ENCODE assay signal across 8 cellular contexts in genomic region chr17:77111355-77111855, GRCh38. TPM values are rescaled to one million over a fixed set of nuclear protein-coding genes. Genes with fewer than 3 reads are reported as not detected.
DNase-seq lines count a peak whose midpoint lies in the region; ATAC-seq and TF ChIP-seq lines count a peak whose summit lies in the region.
"Not testable (repeated sequence)": the region's sequence is repeated elsewhere in the genome, so short reads cannot be mapped to it uniquely, and the experiment has no call there.

No MANE protein-coding gene starts in this region.

- peaks cover 39% of the 10 kb centered on the region for H3K4me1 Mint-ChIP-seq in WTC11
- H3K4me1 Mint-ChIP-seq in natural killer cell treated with Interleukin-12 subunit alpha and Interleukin-12 subunit beta and Interleukin-15 and Interleukin-18, amount 100 ng/mL, for 72 hours (ENCODE audit: low read depth in 2 of 2): peaks cover 17 to 23% of the 10 kb centered on the region in 2 donors

- not testable (repeated sequence) for ATAC-seq in WTC11; heart right ventricle; right lobe of liver; natural killer cell treated with Interleukin-12 subunit alpha and Interleukin-12 subunit beta and Interleukin-15 and Interleukin-18, amount 100 ng/mL, for 72 hours; psoas muscle

- not testable (repeated sequence) for H3K4me3 Mint-ChIP-seq in WTC11; natural killer cell treated with Interleukin-12 subunit alpha and Interleukin-12 subunit beta and Interleukin-15 and Interleukin-18, amount 100 ng/mL, for 72 hours

- not testable (repeated sequence) for H3K9me3 Mint-ChIP-seq in WTC11; natural killer cell treated with Interleukin-12 subunit alpha and Interleukin-12 subunit beta and Interleukin-15 and Interleukin-18, amount 100 ng/mL, for 72 hours

- POLR2A ChIA-PET in WTC11 (lab: Charles Lee): not testable (repeated sequence)

- peak overlapping the region in 1 of 11 experiments; percentile 27; a peak in 2 of 22 replicates for H3K9ac ChIP-seq in BLaER1 treated with 17β-estradiol and CSF1 and Interleukin-3, amounts not matched to agents 10 nM and 100 nM
- not testable (repeated sequence) for H3K9ac ChIP-seq in colonic mucosa (ENCODE audit: low read depth in 2 of 2, low read length in 2 of 2)

- intact Hi-C loops in colonic mucosa (cut with DNase I); right lobe of liver (cut with DNase I); psoas muscle (cut with DNase I): not testable (repeated sequence)
- intact Hi-C loops in heart right ventricle (cut with DNase I): loop anchor here in 1 of 10 donors (2.0 kb wide), 1 partner anchor 13 kb away; no protein-coding TSS in a partner anchor

- not testable (repeated sequence) for TF ChIP-seq POLR2A in right lobe of liver (IDR thresholded peaks at IDR 0.05); suprapubic skin (IDR thresholded peaks at IDR 0.05)

- TF ChIP-seq EP300 in suprapubic skin (IDR thresholded peaks at IDR 0.05): not testable (repeated sequence)

- H4K20me1 ChIP-seq in BLaER1 treated with 17β-estradiol and CSF1 and Interleukin-3, amounts not matched to agents 10 nM and 100 nM: not testable (repeated sequence)

- H3K27me3 Mint-ChIP-seq in WTC11 (ENCODE audit: low read depth); natural killer cell treated with Interleukin-12 subunit alpha and Interleukin-12 subunit beta and Interleukin-15 and Interleukin-18, amount 100 ng/mL, for 72 hours: not testable (repeated sequence)

- TF ChIP-seq CTCF in WTC11 (IDR thresholded peaks at IDR 0.05); colonic mucosa (IDR thresholded peaks at IDR 0.05); heart right ventricle (IDR thresholded peaks at IDR 0.05); right lobe of liver (IDR thresholded peaks at IDR 0.05); psoas muscle (IDR thresholded peaks at IDR 0.05); suprapubic skin (IDR thresholded peaks at IDR 0.05): not testable (repeated sequence)

- DNase-seq in WTC11 (ENCODE audit: low spot score); colonic mucosa; heart right ventricle; right lobe of liver; natural killer cell treated with Interleukin-12 subunit alpha and Interleukin-12 subunit beta and Interleukin-15 and Interleukin-18, amount 100 ng/mL, for 72 hours (ENCODE audit: low spot score); psoas muscle; suprapubic skin (ENCODE audit: low spot score in 2 of 2): not testable (repeated sequence)

- peak overlapping the region; percentile 51 for H3K27ac Mint-ChIP-seq in WTC11
- peak overlapping the region; percentile 7 to 45 for H3K27ac Mint-ChIP-seq in natural killer cell treated with Interleukin-12 subunit alpha and Interleukin-12 subunit beta and Interleukin-15 and Interleukin-18, amount 100 ng/mL, for 72 hours

- not testable (repeated sequence) for H3K36me3 Mint-ChIP-seq in WTC11; natural killer cell treated with Interleukin-12 subunit alpha and Interleukin-12 subunit beta and Interleukin-15 and Interleukin-18, amount 100 ng/mL, for 72 hours

- peak overlapping the region; percentile 67 to 90 (median 84) for H3K4me2 ChIP-seq in BLaER1 treated with 17β-estradiol and CSF1 and Interleukin-3, amounts not matched to agents 10 nM and 100 nM

- not testable (repeated sequence) for H3K36me3 ChIP-seq in BLaER1 treated with 17β-estradiol and CSF1 and Interleukin-3, amounts not matched to agents 10 nM and 100 nM; colonic mucosa; heart right ventricle; right lobe of liver; psoas muscle (ENCODE audit: insufficient read depth in 1 of 2, low read depth in 1 of 2); suprapubic skin

- H3K4me3 ChIP-seq in BLaER1 treated with 17β-estradiol and CSF1 and Interleukin-3, amounts not matched to agents 10 nM and 100 nM; colonic mucosa; heart right ventricle; right lobe of liver; psoas muscle; suprapubic skin: not testable (repeated sequence)

- peak overlapping the region in 4 of 11 experiments; percentile 33 to 62 (median 48); a peak in 7 of 22 replicates for H3K27ac ChIP-seq in BLaER1 treated with 17β-estradiol and CSF1 and Interleukin-3, amounts not matched to agents 10 nM and 100 nM
- H3K27ac ChIP-seq in colonic mucosa: peak overlapping the region; percentile 53
- H3K27ac ChIP-seq in heart right ventricle: peak overlapping the region; percentile 66 to 91 (median 87)
- H3K27ac ChIP-seq in right lobe of liver: peak overlapping the region in 2 of 3 donors; percentile 2 to 52
- H3K27ac ChIP-seq in psoas muscle: peak overlapping the region; percentile 81
- H3K27ac ChIP-seq in suprapubic skin: peak overlapping the region; percentile 51

- CTCF ChIA-PET in WTC11 (lab: Charles Lee): interaction anchor here (0.7 kb wide), 1 partner anchor 23 kb away, joined by 4 read pairs; no protein-coding TSS in a partner anchor

- H3K9me3 ChIP-seq in BLaER1 treated with 17β-estradiol and CSF1 and Interleukin-3, amounts not matched to agents 10 nM and 100 nM (replicated peaks in 1 of 11); colonic mucosa; heart right ventricle; right lobe of liver; psoas muscle; suprapubic skin: not testable (repeated sequence)

- not testable (repeated sequence) for H3K27me3 ChIP-seq in BLaER1 treated with 17β-estradiol and CSF1 and Interleukin-3, amounts not matched to agents 10 nM and 100 nM; colonic mucosa; heart right ventricle; right lobe of liver; psoas muscle (ENCODE audit: insufficient read depth in 3 of 3, low read length in 2 of 3); suprapubic skin

- WGBS in heart right ventricle, 2 donors: 89 to 90% methylated on average over 5 of the region's 5 CpGs
- WGBS in right lobe of liver (ENCODE audit: insufficient coverage, low coverage, low lambda C conversion rate, missing lambda C conversion rate): 44% methylated on average over 5 of the region's 5 CpGs
- WGBS in psoas muscle, 3 donors: 91 to 93% (median 92%) methylated on average over 5 of the region's 5 CpGs
- WGBS in suprapubic skin: 90% methylated on average over 5 of the region's 5 CpGs

- H3K4me1 ChIP-seq in BLaER1 treated with 17β-estradiol and CSF1 and Interleukin-3, amounts not matched to agents 10 nM and 100 nM: peaks cover 54 to 95% (median 69%) of the 10 kb centered on the region in 10 experiments
- H3K4me1 ChIP-seq in colonic mucosa, right lobe of liver: not testable (repeated sequence)
- H3K4me1 ChIP-seq in heart right ventricle: peaks cover 11 to 75% (median 61%) of the 10 kb centered on the region in 9 donors
- peaks cover 24% of the 10 kb centered on the region for H3K4me1 ChIP-seq in psoas muscle
- H3K4me1 ChIP-seq in suprapubic skin: peaks cover 33% of the 10 kb centered on the region

TF ChIP-seq in WTC11, 78 proteins besides CTCF, POLR2A, EP300 and RAD21:
- peak; percentile 64 for TF ChIP-seq GABPB1 (CRISPR knock-in tag; IDR thresholded peaks at IDR 0.05)

RNA-seq across cellular contexts. Expression of gene SEC14L1, which starts 29.4 kb away (rescaled TPM):
- total RNA-seq in WTC11 (2021) (77.2 to 82.8 TPM (median 81.0 TPM) in 3 replicates), colonic mucosa (10 to 100 TPM; 31.0 to 38.8 TPM), heart right ventricle (10 to 100 TPM; 38.7 to 88.8 (median 55.3) TPM), right lobe of liver (10 to 100 TPM; 21.5 to 44.4 (median 24.9) TPM), psoas muscle (10 to 100 TPM; 68.7 to 98.9 (median 73.0) TPM), suprapubic skin (10 to 100 TPM; 35.5 to 87.3 (median 51.6) TPM)
- polyA plus RNA-seq in heart right ventricle (10 to 100 TPM; 36.1 to 42.3 TPM), psoas muscle (10 to 100 TPM; 38.6 to 84.2 (median 43.2) TPM)
- 100 to 1,000 TPM in 1 of 2 donors, 10 to 100 TPM in 1; 91.6 to 117 TPM for total RNA-seq in natural killer cell treated with Interleukin-12 subunit alpha and Interleukin-12 subunit beta and Interleukin-15 and Interleukin-18, amount 100 ng/mL, for 72 hours
